Comparison of ENCODE assay signal across 8 cellular contexts in genomic region chr22:35350539-35351503, GRCh38. TPM values are rescaled to one million over a fixed set of nuclear protein-coding genes. Genes with fewer than 3 reads are reported as not detected.
DNase-seq lines count a peak whose midpoint lies in the region; ATAC-seq and TF ChIP-seq lines count a peak whose summit lies in the region.

No MANE protein-coding gene starts in this region.

- TF ChIP-seq EP300 in ovary (IDR thresholded peaks at IDR 0.05): no peak

- peak; percentile 55 for TF ChIP-seq POLR2A in ovary (IDR thresholded peaks at IDR 0.05)

- ATAC-seq in HG02610 (IDR thresholded peaks at IDR 0.05; ENCODE audit: unreplicated experiment): peak; percentile 73
- ATAC-seq in Right ventricle myocardium superior (ENCODE audit: poor library complexity): peak; percentile 92

- H3K27ac ChIP-seq in ovary: peak overlapping the region; percentile 53 to 92
- peak overlapping the region; percentile 68 for H3K27ac ChIP-seq in thymus (ENCODE audit: low read depth)

- H3K27ac Mint-ChIP-seq in activated naive CD8-positive, alpha-beta T cell treated with anti-CD3 and anti-CD28 coated beads for 36 hours: peak overlapping the region; percentile 72

- TF ChIP-seq CTCF in ovary (IDR thresholded peaks at IDR 0.05): peak; percentile 96 to 97 (median 96)

- peaks cover 14% of the 10 kb centered on the region for H3K27me3 Mint-ChIP-seq in activated naive CD8-positive, alpha-beta T cell treated with anti-CD3 and anti-CD28 coated beads for 36 hours

- H3K9me3 ChIP-seq in ovary: no peaks in the 10 kb centered on the region
- H3K9me3 ChIP-seq in thymus (ENCODE audit: control insufficient read depth): no peaks in the 10 kb centered on the region

- H3K9me3 Mint-ChIP-seq in activated naive CD8-positive, alpha-beta T cell treated with anti-CD3 and anti-CD28 coated beads for 36 hours: no peaks in the 10 kb centered on the region

- no peaks in the 10 kb centered on the region for H3K27me3 ChIP-seq in ovary
- H3K27me3 ChIP-seq in thymus (ENCODE audit: control insufficient read depth, insufficient read depth): peaks cover 2% of the 10 kb centered on the region

- DNase-seq in GM04504 (ENCODE audit: low read depth) (peak; percentile 87), NCI-H1092 treated with DMSO at 0.1 percent for 48 hours (lab: John Stamatoyannopoulos, UW) (peak; percentile 90), SKM-1 treated with dmso at 0.1 percent for 144 hours (lab: John Stamatoyannopoulos, UW; ENCODE audit: unreplicated experiment) (peak; percentile 79), Right ventricle myocardium superior (peak; percentile 93), ovary (peak; percentile 95 to 97 (median 95))
- DNase-seq in activated naive CD8-positive, alpha-beta T cell treated with anti-CD3 and anti-CD28 coated beads for 36 hours: peak; percentile 90

- H3K4me3 ChIP-seq in ovary: peak overlapping the region; percentile 42
- peak overlapping the region; percentile 45 for H3K4me3 ChIP-seq in thymus (ENCODE audit: low read length)

- intact Hi-C loops in Right ventricle myocardium superior (cut with DNase I) (loop anchor here (10.0 kb wide), 1 partner anchor 274 kb away; no protein-coding TSS in a partner anchor), ovary (cut with DNase I) (loop anchor here (2.0 to 10.0 kb wide), 6 partner anchors 74 to 714 kb away; no protein-coding TSS in a partner anchor)

- H3K4me3 Mint-ChIP-seq in activated naive CD8-positive, alpha-beta T cell treated with anti-CD3 and anti-CD28 coated beads for 36 hours: peak overlapping the region; percentile 82

- H3K36me3 ChIP-seq in ovary: no peaks in the 10 kb centered on the region
- H3K36me3 ChIP-seq in thymus (ENCODE audit: control insufficient read depth, insufficient read depth): peaks cover 23% of the 10 kb centered on the region

- H3K4me1 Mint-ChIP-seq in activated naive CD8-positive, alpha-beta T cell treated with anti-CD3 and anti-CD28 coated beads for 36 hours: peaks cover 27% of the 10 kb centered on the region

- H3K36me3 Mint-ChIP-seq in activated naive CD8-positive, alpha-beta T cell treated with anti-CD3 and anti-CD28 coated beads for 36 hours: no peaks in the 10 kb centered on the region

- WGBS in ovary, 3 donors: 0 to 1% (median 1%) methylated on average over 42 to 47 of the region's 47 CpGs
- 5% methylated on average over 47 of the region's 47 CpGs for whole genome bisulfite sequencing in thymus

- H3K4me1 ChIP-seq in ovary (ENCODE audit: insufficient read depth) (peaks cover 9% of the 10 kb centered on the region), thymus (ENCODE audit: control insufficient read depth, insufficient read depth, low read length) (peaks cover 19% of the 10 kb centered on the region)

RNA-seq across cellular contexts. Expression of gene HMOX1, which starts 30.1 kb away (rescaled TPM):
- under 1 TPM; 0.26 to 0.39 TPM for total RNA-seq in activated naive CD8-positive, alpha-beta T cell treated with anti-CD3 and anti-CD28 coated beads for 36 hours
- total RNA-seq in Right ventricle myocardium superior (4.8 TPM), ovary (100 to 1,000 TPM in 1 of 7 donors, 10 to 100 TPM in 6; 45.0 to 101 (median 55.6) TPM)
- polyA plus RNA-seq in ovary (100 to 1,000 TPM in 1 of 2 donors, 10 to 100 TPM in 1; 71.4 to 243 TPM), thymus (119 TPM)

RNA-seq across cellular contexts. Expression of gene MCM5, which starts 49.1 kb away (rescaled TPM):
- 100 to 1,000 TPM; 342 to 348 TPM for total RNA-seq in activated naive CD8-positive, alpha-beta T cell treated with anti-CD3 and anti-CD28 coated beads for 36 hours
- total RNA-seq in Right ventricle myocardium superior: 10.2 TPM
- total RNA-seq in ovary: 10 to 100 TPM; 20.8 to 42.0 (median 39.1) TPM
- 10 to 100 TPM in 1 of 2 donors, 1 to 10 TPM in 1; 6.6 to 42.5 TPM for polyA plus RNA-seq in ovary
- 27.1 TPM for polyA plus RNA-seq in thymus

RNA-seq across cellular contexts. Expression of gene TOM1, which starts 51.1 kb away (rescaled TPM):
- 10 to 100 TPM; 13.9 to 14.5 TPM for total RNA-seq in activated naive CD8-positive, alpha-beta T cell treated with anti-CD3 and anti-CD28 coated beads for 36 hours
- 68.6 TPM for total RNA-seq in Right ventricle myocardium superior
- total RNA-seq in ovary: 10 to 100 TPM; 35.1 to 48.9 (median 41.9) TPM
- 10 to 100 TPM; 16.9 to 31.0 TPM for polyA plus RNA-seq in ovary
- 41.8 TPM for polyA plus RNA-seq in thymus

Comparison
In these comparisons a context has a peak if more than half of its experiments do, and no peak if none do; other contexts are left out.
1. Peak in every context shown above with its lines: DNase-seq, ATAC-seq, H3K4me3 ChIP-seq and H3K27ac ChIP-seq.
2. RNA of gene MCM5, which starts 49.1 kb away (total RNA-seq): 342 to 348 TPM in activated naive CD8-positive, alpha-beta T cell treated with anti-CD3 and anti-CD28 coated beads for 36 hours; 20.8 to 42.0 TPM in ovary and 10.2 TPM in Right ventricle myocardium superior (single experiment); every median in the first group is over 4 times any median in the second.